7 cellular contexts compared by ENCODE assay signal in genomic region chr10:69334258-69335062, GRCh38.
DNase-seq lines count a peak whose midpoint lies in the region; ATAC-seq lines count a peak whose summit lies in the region.

No MANE protein-coding gene starts in this region.

- DNase-seq in islet precursor cell (peak; percentile 96), LoVo (ENCODE audit: low spot score) (no peak), superior temporal gyrus (ENCODE audit: extremely low spot score) (no peak)

- H3K27me3 Mint-ChIP-seq in activated naive CD8-positive, alpha-beta T cell: no peaks in the 10 kb centered on the region

- ATAC-seq in HG03025 (IDR thresholded peaks at IDR 0.05; ENCODE audit: low FRiP score, unreplicated experiment): peak; percentile 44
- no peak for ATAC-seq in HG03439 (IDR thresholded peaks at IDR 0.05; ENCODE audit: unreplicated experiment)

- H3K27ac Mint-ChIP-seq in activated naive CD8-positive, alpha-beta T cell: peak overlapping the region; percentile 87

- peak overlapping the region in 1 of 2 donors; percentile 47 for H3K9ac ChIP-seq in stomach smooth muscle (ENCODE audit: low read length in 2 of 2)

- H3K4me3 ChIP-seq in stomach smooth muscle (ENCODE audit: low read length in 2 of 2): peak overlapping the region in 1 of 2 donors; percentile 35

- H3K9me3 ChIP-seq in stomach smooth muscle (ENCODE audit: control insufficient read depth in 2 of 2, low read length in 2 of 2): no peaks in the 10 kb centered on the region

- H3K4me1 Mint-ChIP-seq in activated naive CD8-positive, alpha-beta T cell (ENCODE audit: low read depth): peaks cover 61% of the 10 kb centered on the region

- peaks cover 2% of the 10 kb centered on the region for H3K36me3 Mint-ChIP-seq in activated naive CD8-positive, alpha-beta T cell

- H3K36me3 ChIP-seq in stomach smooth muscle (ENCODE audit: control insufficient read depth in 2 of 2, insufficient read depth in 2 of 2, low read length in 2 of 2): peaks cover 0 to 2% of the 10 kb centered on the region in 2 donors

- peaks cover 68% of the 10 kb centered on the region for H3K4me1 ChIP-seq in stomach smooth muscle (ENCODE audit: control insufficient read depth, insufficient read depth, low read length)

- H3K27ac ChIP-seq in stomach smooth muscle (ENCODE audit: low read length): peak overlapping the region; percentile 86

- no peaks in the 10 kb centered on the region for H3K9me3 Mint-ChIP-seq in activated naive CD8-positive, alpha-beta T cell (ENCODE audit: low read depth)

- H3K4me3 Mint-ChIP-seq in activated naive CD8-positive, alpha-beta T cell: peak overlapping the region; percentile 73

- no peaks in the 10 kb centered on the region for H3K27me3 ChIP-seq in stomach smooth muscle (ENCODE audit: control insufficient read depth in 1 of 2, insufficient read depth in 2 of 2, low read length in 2 of 2)
